ENCODE assay signal across 23 cellular contexts in the genomic region with DNA sequence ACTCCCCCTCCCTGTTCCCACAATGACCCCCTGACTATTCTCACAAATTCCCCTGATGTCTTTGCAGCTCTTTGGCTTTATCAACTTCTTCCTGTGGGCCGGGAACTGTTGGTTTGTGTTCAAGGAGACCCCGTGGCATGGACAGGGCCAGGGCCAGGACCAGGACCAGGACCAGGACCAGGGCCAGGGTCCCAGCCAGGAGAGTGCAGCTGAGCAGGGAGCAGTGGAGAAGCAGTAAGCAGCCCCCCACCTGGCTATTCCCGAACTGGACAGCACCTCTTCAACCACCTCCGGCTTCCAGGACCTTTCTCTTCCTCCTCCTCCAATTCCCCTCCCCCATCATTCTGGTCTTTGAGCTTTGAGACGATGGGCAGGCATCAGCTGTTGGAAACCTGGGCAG. TPM values are rescaled to one million over a fixed set of nuclear protein-coding genes. Genes with fewer than 3 reads are reported as not detected.
"Had no signal": no experiment of that assay in that cellular context is flagged by ENCODE, and none has a peak within 500 bp of the region (broad histone marks: within the 10 kb centered on the region; RNA-seq: fewer than 3 reads in every experiment).

No MANE protein-coding gene starts in this region.

- H3K27me3 ChIP-seq: ascending aorta, cardiac muscle cell, Peyer's patch had no signal

- H3K9me3 Mint-ChIP-seq: activated CD4-positive, alpha-beta T cell treated with anti-CD3 and anti-CD28 coated beads, Interleukin-2, amount 10 ng/mL, durations not matched to agents 7 days and 5 days; activated naive CD8-positive, alpha-beta T cell treated with anti-CD3 and anti-CD28 coated beads for 36 hours; central memory CD8-positive, alpha-beta T cell; T-helper 1 cell treated with Interleukin-12 subunit alpha and Interleukin-12 subunit beta and Interleukin-4 antibody, amounts not matched to agents 30 μg/mL and 1 μg/mL, for 36 hours; T-helper 2 cell treated with Interferon-gamma antibody and Interleukin-4, amounts not matched to agents 5 μg/mL and 100 μg/mL, for 36 hours had no signal

- H3K27ac ChIP-seq: ascending aorta, cardiac muscle cell, Peyer's patch, SJSA1 had no signal

- H3K4me3 Mint-ChIP-seq: activated CD4-positive, alpha-beta T cell treated with anti-CD3 and anti-CD28 coated beads, Interleukin-2, amount 10 ng/mL, durations not matched to agents 7 days and 5 days; activated naive CD8-positive, alpha-beta T cell treated with anti-CD3 and anti-CD28 coated beads for 36 hours; central memory CD8-positive, alpha-beta T cell; T-helper 1 cell treated with Interleukin-12 subunit alpha and Interleukin-12 subunit beta and Interleukin-4 antibody, amounts not matched to agents 30 μg/mL and 1 μg/mL, for 36 hours; T-helper 2 cell treated with Interferon-gamma antibody and Interleukin-4, amounts not matched to agents 5 μg/mL and 100 μg/mL, for 36 hours had no signal

- ATAC-seq: PC-3 had no signal

- DNase-seq: activated CD4-positive, alpha-beta T cell treated with anti-CD3 and anti-CD28 coated beads, Interleukin-2, amount 50 U/mL, for 48 hours; activated naive CD8-positive, alpha-beta T cell treated with anti-CD3 and anti-CD28 coated beads for 36 hours; amygdala; KG1; MG63; NCI-H1092; NCI-H1436 treated with DMSO at 0.1 percent for 48 hours; NCI-H1694 treated with DMSO at 0.1 percent for 48 hours; NCI-H2029; NCI-H345; NCI-H524 treated with DMSO at 0.1 percent for 48 hours; NK-92 treated with Interleukin-12 subunit alpha and Interleukin-12 subunit beta, amount 100 ng/mL, for 24 hours; Peyer's patch; SHP77 treated with DMSO at 0.1 percent for 48 hours; SK-N-SH had no signal

- H3K36me3 ChIP-seq: MG63, Peyer's patch had no signal

- H3K27ac Mint-ChIP-seq: activated CD4-positive, alpha-beta T cell treated with anti-CD3 and anti-CD28 coated beads, Interleukin-2, amount 10 ng/mL, durations not matched to agents 7 days and 5 days; activated naive CD8-positive, alpha-beta T cell treated with anti-CD3 and anti-CD28 coated beads for 36 hours; T-helper 1 cell treated with Interleukin-12 subunit alpha and Interleukin-12 subunit beta and Interleukin-4 antibody, amounts not matched to agents 30 μg/mL and 1 μg/mL, for 36 hours; T-helper 2 cell treated with Interferon-gamma antibody and Interleukin-4, amounts not matched to agents 5 μg/mL and 100 μg/mL, for 36 hours had no signal

- H3K4me3 ChIP-seq: ascending aorta, cardiac muscle cell, MG63, Peyer's patch, SJSA1 had no signal

- H3K9me3 ChIP-seq: ascending aorta, MG63, Peyer's patch, SJSA1, SK-N-SH had no signal

RNA-seq across cellular contexts. Expression of a gene that starts 13.0 kb away (rescaled TPM):
- total RNA-seq: activated CD4-positive, alpha-beta T cell treated with anti-CD3 and anti-CD28 coated beads, Interleukin-2, amount 10 ng/mL, durations not matched to agents 7 days and 5 days; activated naive CD8-positive, alpha-beta T cell treated with anti-CD3 and anti-CD28 coated beads for 36 hours; PC-3 had no signal
